Comparison of ENCODE assay signal across 35 cellular contexts in the genomic region with DNA sequence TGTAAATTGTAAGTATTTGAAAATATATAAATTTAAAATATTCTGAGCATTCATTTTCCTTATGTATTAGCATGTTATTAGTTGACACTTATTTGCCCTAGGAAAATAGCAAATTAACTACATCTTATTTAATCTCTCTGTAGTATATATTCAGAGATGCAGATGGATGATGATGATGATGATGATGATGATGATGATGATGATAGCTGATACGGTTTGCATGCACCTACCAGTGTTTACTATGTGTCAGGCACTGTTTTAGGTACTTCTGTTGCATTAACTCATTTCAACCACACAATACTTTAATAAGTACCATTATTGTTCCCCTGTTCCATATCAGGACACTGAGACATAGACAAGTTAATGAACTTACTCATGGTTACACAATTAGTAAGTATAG.
"Had no signal": no experiment of that assay in that cellular context is flagged by ENCODE, and none has a peak within 500 bp of the region (broad histone marks: within the 10 kb centered on the region; RNA-seq: fewer than 3 reads in every experiment).

No MANE protein-coding gene starts in this region.

- H3K9me3 ChIP-seq: MG63 had no signal

- H3K36me3 ChIP-seq: MG63 had no signal

- H3K27me3 ChIP-seq: MG63 had no signal

- H3K4me3 ChIP-seq: MG63 had no signal

- DNase-seq: Karpas-422, Kasumi-1, MG63, MM.1S, MV-4-11, NCI-H1048, NCI-H1092, NCI-H1092 treated with DMSO at 0.1 percent for 48 hours, NCI-H1105, NCI-H1105 treated with DMSO at 0.1 percent for 48 hours, NCI-H1417, NCI-H1417 treated with DMSO at 0.1 percent for 48 hours, NCI-H1436, NCI-H1436 treated with DMSO at 0.1 percent for 48 hours, NCI-H146, NCI-H1694, NCI-H1694 treated with DMSO at 0.1 percent for 48 hours, NCI-H187, NCI-H187 treated with DMSO at 0.1 percent for 48 hours, NCI-H1930, NCI-H2029, NCI-H2029 treated with DMSO at 0.1 percent for 48 hours, NCI-H2081, NCI-H2081 treated with DMSO at 0.1 percent for 48 hours, NCI-H2107, NCI-H2171, NCI-H2171 treated with DMSO at 0.1 percent for 48 hours, NCI-H2227 treated with DMSO at 0.1 percent for 48 hours, NCI-H226, NCI-H345, NCI-H446, NCI-H446 treated with DMSO at 0.1 percent for 48 hours, NCI-H510A, NCI-H510A treated with DMSO at 0.1 percent for 48 hours, NCI-H524 had no signal
